In genomic region chr3:56785499-56785898, GRCh38 we compare ENCODE assay signal across 12 cellular contexts. TPM values are rescaled to one million over a fixed set of nuclear protein-coding genes. Genes with fewer than 3 reads are reported as not detected.
DNase-seq lines count a peak whose midpoint lies in the region; ATAC-seq and TF ChIP-seq lines count a peak whose summit lies in the region.
"Had no signal": no experiment of that assay in that cellular context is flagged by ENCODE, and none has a peak within 500 bp of the region (broad histone marks: within the 10 kb centered on the region; RNA-seq: fewer than 3 reads in every experiment).

No MANE protein-coding gene starts in this region.

- H3K27ac ChIP-seq in CD8-positive, alpha-beta memory T cell (ENCODE audit: low read depth, low read length), result no peak overlapping the region
- peak overlapping the region in 3 of 4 donors; percentile 56 to 82 (median 78) for H3K27ac ChIP-seq in gastrocnemius medialis

- H3K4me1 ChIP-seq in CD8-positive, alpha-beta memory T cell (ENCODE audit: insufficient read depth, low read length), result peaks cover 99% of the 10 kb centered on the region
- peaks cover 84 to 93% of the 10 kb centered on the region in 2 donors for H3K4me1 ChIP-seq in gastrocnemius medialis

- no peaks in the 10 kb centered on the region for H3K27me3 Mint-ChIP-seq in CD8-positive, alpha-beta memory T cell
- H3K27me3 Mint-ChIP-seq in T-cell, result no peaks in the 10 kb centered on the region
- no peaks in the 10 kb centered on the region for H3K27me3 Mint-ChIP-seq in dendritic cell treated with granulocyte-macrophage colony-stimulating factor and Interleukin-4, amounts not matched to agents 40 ng/mL and 50 ng/mL, for 4 days

- TF ChIP-seq CTCF in gastrocnemius medialis (IDR thresholded peaks at IDR 0.05 in 4 of 5, conservative IDR thresholded peaks at IDR 0.05 in 1 of 5), result no peak

- H3K36me3 Mint-ChIP-seq in CD8-positive, alpha-beta memory T cell, result peaks cover 3 to 30% (median 9%) of the 10 kb centered on the region in 3 donors
- H3K36me3 Mint-ChIP-seq in T-cell, result peaks cover 23% of the 10 kb centered on the region
- no peaks in the 10 kb centered on the region for H3K36me3 Mint-ChIP-seq in dendritic cell treated with granulocyte-macrophage colony-stimulating factor and Interleukin-4, amounts not matched to agents 40 ng/mL and 50 ng/mL, for 4 days (ENCODE audit: low read depth)

- intact Hi-C loops in dendritic cell treated with granulocyte-macrophage colony-stimulating factor and Interleukin-4, amounts not matched to agents 40 ng/mL and 50 ng/mL, for 4 days (cut with micrococcal nuclease), result no loop called here
- intact Hi-C loops in gastrocnemius medialis (cut with DNase I; ENCODE audit: low total_unique reads), result no loop called here

- H3K36me3 ChIP-seq in CD8-positive, alpha-beta memory T cell (ENCODE audit: insufficient read depth, low read length), result peaks cover 9% of the 10 kb centered on the region
- no peaks in the 10 kb centered on the region for H3K36me3 ChIP-seq in gastrocnemius medialis
- H3K36me3 ChIP-seq: HAP-1 had no signal

- no peak for DNase-seq in CD8-positive, alpha-beta memory T cell
- DNase-seq in T-cell, result no peak
- DNase-seq in gastrocnemius medialis, result no peak
- DNase-seq in DMS53 (lab: John Stamatoyannopoulos, UW), result no peak
- no peak for DNase-seq in CD1c-positive myeloid dendritic cell (ENCODE audit: extremely low spot score)
- DNase-seq: NCI-H2029; NCI-H748 treated with DMSO at 0.1 percent for 48 hours; stimulated activated CD4-positive, alpha-beta T cell treated with anti-CD3 and anti-CD28 coated beads, Interleukin-4, amount 100 ng/mL, for 1 hour; T1000 had no signal

- H3K27me3 ChIP-seq in CD8-positive, alpha-beta memory T cell (ENCODE audit: insufficient read depth, low read length, poor library complexity, severe bottlenecking), result no peaks in the 10 kb centered on the region
- no peaks in the 10 kb centered on the region for H3K27me3 ChIP-seq in gastrocnemius medialis

- no peaks in the 10 kb centered on the region for H3K9me3 ChIP-seq in CD8-positive, alpha-beta memory T cell (ENCODE audit: low read length)
- H3K9me3 ChIP-seq in gastrocnemius medialis, result no peaks in the 10 kb centered on the region
- H3K9me3 ChIP-seq: HAP-1 had no signal

- peak overlapping the region; percentile 18 for H3K4me3 ChIP-seq in CD8-positive, alpha-beta memory T cell (ENCODE audit: low read length)
- H3K4me3 ChIP-seq in gastrocnemius medialis, result no peak overlapping the region
- H3K4me3 ChIP-seq: HAP-1 had no signal

- H3K4me3 Mint-ChIP-seq in CD8-positive, alpha-beta memory T cell, result peak overlapping the region; percentile 43 to 84 (median 73)
- peak overlapping the region; percentile 48 to 70 (median 64) for H3K4me3 Mint-ChIP-seq in T-cell
- no peak overlapping the region for H3K4me3 Mint-ChIP-seq in dendritic cell treated with granulocyte-macrophage colony-stimulating factor and Interleukin-4, amounts not matched to agents 40 ng/mL and 50 ng/mL, for 4 days

- POLR2A ChIA-PET in CD8-positive, alpha-beta memory T cell (lab: Charles Lee), result interaction anchor here (0.6 to 10.2 kb wide), 4 partner anchors 14 to 65 kb away, joined by 4 to 108 read pairs (median 8); partner anchors contain the start of gene ARHGEF3
- POLR2A ChIA-PET in T-cell (lab: Charles Lee), result interaction anchor here in 1 of 2 donors (0.6 to 5.4 kb wide), 2 partner anchors 13 to 62 kb away, joined by 3 to 23 read pairs; no protein-coding TSS in a partner anchor

- CTCF ChIA-PET in CD8-positive, alpha-beta memory T cell (lab: Charles Lee), result interaction anchor here (0.9 to 15.1 kb wide), 3 partner anchors 14 to 83 kb away, joined by 3 to 208 read pairs (median 6); partner anchors contain the start of gene ARHGEF3
- CTCF ChIA-PET in T-cell (lab: Charles Lee), result interaction anchor here (0.6 to 2.5 kb wide), 4 partner anchors 14 to 64 kb away, joined by 3 to 23 read pairs (median 6); no protein-coding TSS in a partner anchor

- ATAC-seq in T-cell (replicated peaks in 1 of 4) (no peak), gastrocnemius medialis (no peak), HG03460 (IDR thresholded peaks at IDR 0.05; ENCODE audit: unreplicated experiment) (no peak)

- H3K9me3 Mint-ChIP-seq in CD8-positive, alpha-beta memory T cell, result no peaks in the 10 kb centered on the region
- peaks cover 0 to 4% (median 0%) of the 10 kb centered on the region in 3 donors for H3K9me3 Mint-ChIP-seq in T-cell
- H3K9me3 Mint-ChIP-seq in dendritic cell treated with granulocyte-macrophage colony-stimulating factor and Interleukin-4, amounts not matched to agents 40 ng/mL and 50 ng/mL, for 4 days, result no peaks in the 10 kb centered on the region

- no peak for TF ChIP-seq POLR2A in gastrocnemius medialis (IDR thresholded peaks at IDR 0.05)

- peak overlapping the region; percentile 87 to 98 (median 94) for H3K27ac Mint-ChIP-seq in CD8-positive, alpha-beta memory T cell
- peak overlapping the region; percentile 97 to 99 for H3K27ac Mint-ChIP-seq in T-cell
- H3K27ac Mint-ChIP-seq in dendritic cell treated with granulocyte-macrophage colony-stimulating factor and Interleukin-4, amounts not matched to agents 40 ng/mL and 50 ng/mL, for 4 days, result peak overlapping the region; percentile 89

- in situ Hi-C loops in gastrocnemius medialis (cut with MboI; ENCODE audit: low sequenced_read_pairs in 4 of 4), result no loop called here

- H3K4me1 Mint-ChIP-seq in CD8-positive, alpha-beta memory T cell, result peaks cover 97 to 98% (median 98%) of the 10 kb centered on the region in 3 donors
- H3K4me1 Mint-ChIP-seq in T-cell, result peaks cover 98 to 100% (median 99%) of the 10 kb centered on the region in 3 donors
- H3K4me1 Mint-ChIP-seq in dendritic cell treated with granulocyte-macrophage colony-stimulating factor and Interleukin-4, amounts not matched to agents 40 ng/mL and 50 ng/mL, for 4 days (ENCODE audit: low read depth), result peaks cover 81% of the 10 kb centered on the region

RNA-seq across cellular contexts. Expression of gene ARHGEF3, which starts 16.2 kb away (rescaled TPM):
- 10 to 100 TPM; 55.1 to 56.6 TPM for total RNA-seq in CD8-positive, alpha-beta memory T cell
- 110 TPM for polyA plus RNA-seq in CD8-positive, alpha-beta memory T cell
- total RNA-seq in T-cell, result 100 to 1,000 TPM in 4 of 5 donors, 10 to 100 TPM in 1; 93.4 to 132 (median 124) TPM
- 10 to 100 TPM in 1 of 4 donors, 1 to 10 TPM in 3; 3.1 to 11.6 (median 5.7) TPM for total RNA-seq in gastrocnemius medialis

Comparison
In these comparisons a context has a peak if more than half of its experiments do, and no peak if none do; other contexts are left out.
1. RNA of gene ARHGEF3, which starts 16.2 kb away (total RNA-seq): 93.4 to 132 TPM in T-cell and 55.1 to 56.6 TPM in CD8-positive, alpha-beta memory T cell; 3.1 to 11.6 TPM in gastrocnemius medialis; every median in the first group is over 4 times any median in the second.
2. Peak in every context shown above with its lines, with median percentiles within 50 percentile points of each other: H3K27ac Mint-ChIP-seq.